ENCODE assay signal across 25 cellular contexts in the genomic region with DNA sequence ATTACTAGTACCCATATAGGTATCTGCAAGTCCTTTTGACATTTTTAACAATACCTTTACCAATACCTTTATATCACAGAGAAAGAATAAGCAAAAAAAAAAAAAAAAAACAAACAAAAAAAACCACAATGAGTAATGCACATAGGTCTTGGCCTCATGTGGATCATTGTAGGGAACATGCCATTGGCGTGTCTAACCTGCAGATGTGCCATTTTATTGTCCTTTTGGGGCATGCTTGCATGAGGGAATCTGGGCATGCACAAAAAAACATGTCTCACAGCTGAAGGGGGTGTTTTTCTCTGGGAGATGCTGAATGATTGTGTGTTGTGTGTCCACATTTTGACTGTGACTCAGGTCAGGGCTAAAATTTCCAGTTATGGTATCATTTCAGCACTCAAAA.
A peak's percentile ranks its signal among the peaks of the same experiment; 100 is the strongest.
DNase-seq lines count a peak whose midpoint lies in the region; ATAC-seq and TF ChIP-seq lines count a peak whose summit lies in the region.
"Had no signal": no experiment of that assay in that cellular context is flagged by ENCODE, and none has a peak within 500 bp of the region (broad histone marks: within the 10 kb centered on the region; RNA-seq: fewer than 3 reads in every experiment).

No MANE protein-coding gene starts in this region.

- no peak overlapping the region for H3K27ac ChIP-seq in GM23248
- H3K27ac ChIP-seq in epithelial cell of prostate: no peak overlapping the region
- H3K27ac ChIP-seq: BLaER1, Peyer's patch, SK-N-MC had no signal

- ATAC-seq in GM21526 (IDR thresholded peaks at IDR 0.05; ENCODE audit: low FRiP score, unreplicated experiment): no peak

- TF ChIP-seq CTCF in AG10803 (conservative IDR thresholded peaks at IDR 0.05; ENCODE audit: low read length) (no peak), GM20000 (IDR thresholded peaks at IDR 0.05; ENCODE audit: extremely low read depth, missing control alignments) (no peak)

- DNase-seq in AG10803 (ENCODE audit: low read depth) (peak; percentile 6), GM23248 (peak; percentile 21), RPMI7951 (ENCODE audit: low read depth) (peak; percentile 58), epithelial cell of prostate (ENCODE audit: low read depth, low spot score) (peak; percentile 34), GM20000 (ENCODE audit: low spot score) (no peak), 8988T (no peak), activated T-cell treated with anti-CD3 and anti-CD28 coated beads for 4 hours (no peak)
- DNase-seq: CD4-positive, CD25-positive, alpha-beta regulatory T cell; DMS153; H7; HFFc6; KBM-7; NCI-H1092; NCI-H1417 treated with DMSO at 0.1 percent for 48 hours; NCI-H1694 treated with DMSO at 0.1 percent for 48 hours; NCI-H2081; NCI-H226; NCI-H510A; NCI-H69; Peyer's patch; SIG-M5; SW 1271 had no signal

- H3K4me3 ChIP-seq in AG10803 (ENCODE audit: low read length) (no peak overlapping the region), GM23248 (no peak overlapping the region)
- H3K4me3 ChIP-seq: BLaER1, Peyer's patch, SK-N-MC had no signal

- WGBS in GM23248 (ENCODE audit: low coverage in 1 of 2, low lambda C conversion rate in 2 of 2, missing lambda C conversion rate in 2 of 2), 2 experiments: 9 to 14% methylated on average over 1 of the region's 1 CpG

- 0 out of 2 replicates have a peak, but pooled peaks cover 6% of the 10 kb centered on the region for H3K27me3 ChIP-seq in GM23248 (replicated peaks; ENCODE audit: insufficient read depth)
- H3K27me3 ChIP-seq: BLaER1, Peyer's patch had no signal

- in situ Hi-C loops in GM23248 (cut with MboI): no loop called here

- no peak overlapping the region for H3K4me2 ChIP-seq in GM23248 (ENCODE audit: unreplicated experiment)
- H3K4me2 ChIP-seq: BLaER1 had no signal

- H3K9me2 ChIP-seq in GM23248 (ENCODE audit: insufficient read depth): no peaks in the 10 kb centered on the region

- no peak overlapping the region for H3K9ac ChIP-seq in GM23248
- H3K9ac ChIP-seq: BLaER1 had no signal

- no peaks in the 10 kb centered on the region for H3F3A ChIP-seq in GM23248 (ENCODE audit: insufficient read depth)

- H3K4me1 ChIP-seq in GM23248 (ENCODE audit: insufficient read depth): no peaks in the 10 kb centered on the region
- H3K4me1 ChIP-seq: BLaER1, Peyer's patch had no signal

- no peaks in the 10 kb centered on the region for H3K9me3 ChIP-seq in GM23248 (ENCODE audit: low read depth)
- H3K9me3 ChIP-seq: BLaER1, Peyer's patch had no signal

- no peaks in the 10 kb centered on the region for H3K36me3 ChIP-seq in GM23248 (ENCODE audit: low read depth)
- H3K36me3 ChIP-seq: BLaER1, Peyer's patch had no signal

- H3K79me2 ChIP-seq in GM23248 (ENCODE audit: insufficient read depth): no peaks in the 10 kb centered on the region

- H2AFZ ChIP-seq in GM23248: no peak overlapping the region

- H4K20me1 ChIP-seq in GM23248 (ENCODE audit: insufficient read depth): no peaks in the 10 kb centered on the region
- H4K20me1 ChIP-seq: BLaER1 had no signal

Comparison
In these comparisons a context has a peak if more than half of its experiments do, and no peak if none do; other contexts are left out.
1. DNase-seq: peak in AG10803 (single experiment), GM23248 (single experiment), RPMI7951 (single experiment) and epithelial cell of prostate (single experiment); none in GM20000 (single experiment), 8988T (single experiment) and activated T-cell treated with anti-CD3 and anti-CD28 coated beads for 4 hours (single experiment).